In the genomic region with DNA sequence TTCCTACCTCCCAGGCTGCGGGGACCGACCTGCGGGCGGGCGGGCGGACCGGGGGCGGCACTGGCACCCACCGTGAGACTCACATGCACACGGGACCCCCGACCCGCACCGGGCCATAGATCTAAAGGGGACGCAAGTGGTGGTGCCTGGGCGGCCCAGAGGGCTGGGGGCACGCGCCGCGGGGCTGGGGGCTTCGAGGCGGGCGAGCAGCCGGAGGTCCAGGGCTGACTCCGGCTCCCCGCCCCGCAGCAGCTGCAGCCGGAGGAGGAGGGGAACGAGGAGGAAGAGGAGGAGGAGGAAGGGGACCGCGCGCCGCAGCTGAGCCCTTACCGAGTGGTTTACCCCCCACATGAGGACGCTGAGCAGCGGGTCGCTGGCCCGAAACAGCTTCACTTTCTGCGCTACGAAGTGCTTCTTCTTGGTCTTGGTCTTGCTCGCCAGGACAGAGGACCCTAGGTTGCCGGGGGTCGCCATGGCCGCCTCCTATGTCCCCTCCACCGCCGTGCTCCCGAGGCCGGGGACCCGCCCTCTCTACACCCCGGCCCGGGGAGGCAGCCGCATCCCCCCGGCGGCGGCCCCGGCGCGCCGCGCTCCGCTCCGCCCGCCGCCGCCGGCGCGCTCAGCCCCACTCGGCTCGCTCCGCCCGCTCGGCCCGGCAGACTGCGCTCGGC, we compare ENCODE assay signal across 8 cellular contexts. TPM values are rescaled to one million over a fixed set of nuclear protein-coding genes. Genes with fewer than 3 reads are reported as not detected.
DNase-seq lines count a peak whose midpoint lies in the region; ATAC-seq lines count a peak whose summit lies in the region.

No MANE protein-coding gene starts in this region.

- peak overlapping the region; percentile 89 for H3K4me3 Mint-ChIP-seq in activated CD4-positive, alpha-beta memory T cell treated with anti-CD3 and anti-CD28 coated beads for 36 hours

- peak overlapping the region; percentile 74 for H3K27ac Mint-ChIP-seq in activated CD4-positive, alpha-beta memory T cell treated with anti-CD3 and anti-CD28 coated beads for 36 hours

- peak overlapping the region; percentile 94 for H3K9ac ChIP-seq in neuronal stem cell (ENCODE audit: low read depth, low read length, poor library complexity)

- peak overlapping the region; percentile 97 for H3K4me2 ChIP-seq in neuronal stem cell (ENCODE audit: insufficient read depth, low read length, poor library complexity, severe bottlenecking)

- H3K9me3 ChIP-seq in MG63 (no peaks in the 10 kb centered on the region), neuronal stem cell (replicated peaks in 1 of 2; ENCODE audit: control insufficient read depth in 2 of 2, insufficient read depth in 1 of 2, low read depth in 1 of 2, low read length in 2 of 2) (no peaks in the 10 kb centered on the region)

- H2BK5ac ChIP-seq in neuronal stem cell (ENCODE audit: low read length) = no peak overlapping the region

- peak overlapping the region; percentile 91 for H3K4me3 ChIP-seq in H7 (ENCODE audit: insufficient read depth, low read depth, low read length)
- peak overlapping the region; percentile 79 for H3K4me3 ChIP-seq in MG63
- peak overlapping the region; percentile 69 to 98 for H3K4me3 ChIP-seq in neuronal stem cell (ENCODE audit: low read length in 2 of 2)

- H3K79me1 ChIP-seq in neuronal stem cell (ENCODE audit: low read depth, low read length) = peaks cover 9% of the 10 kb centered on the region

- no CpG with 5 or more reads among the region's 75 CpGs for WGBS in neuronal stem cell (ENCODE audit: extremely low coverage in 2 of 2, insufficient read length in 2 of 2, insufficient replicate concordance in 1 of 2), 2 donors

- no peak for ATAC-seq in HG03097 (IDR thresholded peaks at IDR 0.05; ENCODE audit: low FRiP score, unreplicated experiment)

- peaks cover 35% of the 10 kb centered on the region for H3K4me1 Mint-ChIP-seq in activated CD4-positive, alpha-beta memory T cell treated with anti-CD3 and anti-CD28 coated beads for 36 hours (ENCODE audit: low read depth)

- no peak overlapping the region for H4K8ac ChIP-seq in neuronal stem cell (ENCODE audit: low read depth, low read length)

- POLR2A ChIA-PET in activated CD4-positive, alpha-beta memory T cell treated with anti-CD3 and anti-CD28 coated beads for 36 hours (lab: Charles Lee) = interaction anchor here (0.6 to 3.1 kb wide), 12 partner anchors 11 to 113 kb away, joined by 3 to 39 read pairs (median 4); no protein-coding TSS in a partner anchor

- peaks cover 1 to 15% of the 10 kb centered on the region in 2 donors for H3K4me1 ChIP-seq in neuronal stem cell (ENCODE audit: control insufficient read depth in 2 of 2, insufficient read depth in 1 of 2, low read depth in 1 of 2, low read length in 2 of 2)

- no peak overlapping the region for H4K91ac ChIP-seq in neuronal stem cell (ENCODE audit: low read depth, low read length, poor library complexity)

- intact Hi-C loops in activated CD4-positive, alpha-beta memory T cell treated with anti-CD3 and anti-CD28 coated beads for 36 hours (cut with micrococcal nuclease) = loop anchor here (2.0 to 10.0 kb wide), 5 partner anchors 65 to 467 kb away; no protein-coding TSS in a partner anchor

- no peak overlapping the region for H2BK15ac ChIP-seq in neuronal stem cell (ENCODE audit: low read length)

- no peak overlapping the region for H2BK120ac ChIP-seq in neuronal stem cell (ENCODE audit: low read depth, low read length)

- H3K9me3 Mint-ChIP-seq in activated CD4-positive, alpha-beta memory T cell treated with anti-CD3 and anti-CD28 coated beads for 36 hours = no peaks in the 10 kb centered on the region

- peak overlapping the region; percentile 97 for H3K18ac ChIP-seq in neuronal stem cell (ENCODE audit: low read length)

- peak overlapping the region; percentile 52 for H3K23ac ChIP-seq in neuronal stem cell (ENCODE audit: low read depth, low read length, poor library complexity)

- H3K4ac ChIP-seq in neuronal stem cell (ENCODE audit: low read length) = no peak overlapping the region

- H3K27me3 Mint-ChIP-seq in activated CD4-positive, alpha-beta memory T cell treated with anti-CD3 and anti-CD28 coated beads for 36 hours = no peaks in the 10 kb centered on the region

- peaks cover 2% of the 10 kb centered on the region for H3K36me3 Mint-ChIP-seq in activated CD4-positive, alpha-beta memory T cell treated with anti-CD3 and anti-CD28 coated beads for 36 hours

- no peaks in the 10 kb centered on the region for H3K36me3 ChIP-seq in H7 (replicated peaks; ENCODE audit: control insufficient read depth, insufficient read depth, low read length)
- H3K36me3 ChIP-seq in MG63 = no peaks in the 10 kb centered on the region
- H3K36me3 ChIP-seq in neuronal stem cell (replicated peaks in 1 of 2; ENCODE audit: control insufficient read depth in 2 of 2, insufficient read depth in 2 of 2, low read length in 2 of 2) = no peaks in the 10 kb centered on the region

- H2AFZ ChIP-seq in neuronal stem cell (ENCODE audit: low read length) = peak overlapping the region; percentile 89

- H2BK12ac ChIP-seq in neuronal stem cell (ENCODE audit: low read length) = no peak overlapping the region

- DNase-seq in EH (ENCODE audit: low read depth) (peak; percentile 35), H7 (peak; percentile 74), MG63 (peak; percentile 21), fibroblast of gingiva (ENCODE audit: low read depth) (peak; percentile 6), neuronal stem cell (ENCODE audit: low spot score) (peak; percentile 24), mucosa of gallbladder (ENCODE audit: low spot score) (no peak)
- peak; percentile 44 for DNase-seq in activated CD4-positive, alpha-beta memory T cell treated with anti-CD3 and anti-CD28 coated beads for 36 hours

- CTCF ChIA-PET in activated CD4-positive, alpha-beta memory T cell treated with anti-CD3 and anti-CD28 coated beads for 36 hours (lab: Charles Lee) = interaction anchor here (0.6 to 2.9 kb wide), 4 partner anchors 22 to 65 kb away, joined by 3 to 8 read pairs (median 4); no protein-coding TSS in a partner anchor

- no peak overlapping the region for H3K27ac ChIP-seq in neuronal stem cell (replicated peaks; ENCODE audit: low read length)

- peak overlapping the region; percentile 82 for H3K14ac ChIP-seq in neuronal stem cell (ENCODE audit: low read length)

- peaks cover 10% of the 10 kb centered on the region for H3K27me3 ChIP-seq in H7 (ENCODE audit: control insufficient read depth, insufficient read depth, low read length)
- no peaks in the 10 kb centered on the region for H3K27me3 ChIP-seq in MG63
- peaks cover 0 to 6% (median 4%) of the 10 kb centered on the region in 3 experiments for H3K27me3 ChIP-seq in neuronal stem cell (ENCODE audit: control insufficient read depth in 3 of 3, insufficient read depth in 3 of 3, low read depth in 1 of 3, low read length in 3 of 3)

- H2AK5ac ChIP-seq in neuronal stem cell (ENCODE audit: low read depth, low read length) = no peak overlapping the region

RNA-seq across cellular contexts. Expression of a gene that starts 0.4 kb away (rescaled TPM):
- 31.7 and 32.2 TPM in 2 replicates for total RNA-seq in H7 (2014; rRNA removed; shearing (Covaris generic))
- 17.4 and 17.8 TPM in 2 replicates for total RNA-seq in MG63 (2014; rRNA removed; shearing (Covaris generic); ENCODE audit: low replicate concordance)
- total RNA-seq in activated CD4-positive, alpha-beta memory T cell treated with anti-CD3 and anti-CD28 coated beads for 36 hours = 100 to 1,000 TPM; 107 to 108 TPM
- 20.6 TPM for polyA plus RNA-seq in neuronal stem cell (2013, experiment 1 of 2)
- 21.3 TPM for polyA plus RNA-seq in neuronal stem cell (2013, experiment 2 of 2)
- 55.2 TPM for total RNA-seq in mucosa of gallbladder
